ENCODE assay signal across 23 cellular contexts in genomic region chr16:64346080-64346479, GRCh38.
"Had no signal": no experiment of that assay in that cellular context is flagged by ENCODE, and none has a peak within 500 bp of the region (broad histone marks: within the 10 kb centered on the region; RNA-seq: fewer than 3 reads in every experiment).

No MANE protein-coding gene starts in this region.

- H3K36me3 Mint-ChIP-seq: activated naive CD8-positive, alpha-beta T cell treated with anti-CD3 and anti-CD28 coated beads, Interleukin-2, amount 10 ng/mL, durations not matched to agents 7 days and 5 days; T-cell had no signal

- H3K9me3 ChIP-seq: adrenal gland had no signal

- H3K36me3 ChIP-seq: adrenal gland, WERI-Rb-1 had no signal

- ATAC-seq: activated CD4-positive, alpha-beta T cell treated with anti-CD3 and anti-CD28 coated beads for 36 hours; activated CD8-positive, alpha-beta T cell treated with anti-CD3 and anti-CD28 coated beads, Interleukin-2, amount 10 ng/mL, durations not matched to agents 7 days and 5 days; T-cell had no signal

- H3K4me3 Mint-ChIP-seq: activated CD4-positive, alpha-beta T cell treated with anti-CD3 and anti-CD28 coated beads for 36 hours; activated CD8-positive, alpha-beta T cell treated with anti-CD3 and anti-CD28 coated beads, Interleukin-2, amount 10 ng/mL, durations not matched to agents 7 days and 5 days; activated naive CD8-positive, alpha-beta T cell treated with anti-CD3 and anti-CD28 coated beads, Interleukin-2, amount 10 ng/mL, durations not matched to agents 7 days and 5 days; T-cell had no signal

- H3K4me1 ChIP-seq: adrenal gland had no signal

- H3K27me3 Mint-ChIP-seq: activated CD4-positive, alpha-beta T cell treated with anti-CD3 and anti-CD28 coated beads for 36 hours; activated naive CD8-positive, alpha-beta T cell treated with anti-CD3 and anti-CD28 coated beads, Interleukin-2, amount 10 ng/mL, durations not matched to agents 7 days and 5 days; T-cell had no signal

- H3K27me3 ChIP-seq: adrenal gland had no signal

- H3K4me3 ChIP-seq: adrenal gland had no signal

- H3K27ac ChIP-seq: adrenal gland, WERI-Rb-1 had no signal

- H3K27ac Mint-ChIP-seq: activated CD4-positive, alpha-beta T cell treated with anti-CD3 and anti-CD28 coated beads for 36 hours; activated CD8-positive, alpha-beta T cell treated with anti-CD3 and anti-CD28 coated beads, Interleukin-2, amount 10 ng/mL, durations not matched to agents 7 days and 5 days; activated naive CD8-positive, alpha-beta T cell treated with anti-CD3 and anti-CD28 coated beads, Interleukin-2, amount 10 ng/mL, durations not matched to agents 7 days and 5 days; T-cell had no signal

- DNase-seq: activated CD4-positive, alpha-beta T cell treated with anti-CD3 and anti-CD28 coated beads for 36 hours; activated CD8-positive, alpha-beta memory T cell treated with anti-CD3 and anti-CD28 coated beads, Interleukin-2, amount 50 U/mL, for 48 hours; activated CD8-positive, alpha-beta T cell treated with anti-CD3 and anti-CD28 coated beads, Interleukin-2, amount 10 ng/mL, durations not matched to agents 7 days and 5 days; activated naive CD4-positive, alpha-beta T cell treated with anti-CD3 and anti-CD28 coated beads, Interleukin-2, amount 50 U/mL, for 16 hours; activated naive CD8-positive, alpha-beta T cell treated with anti-CD3 and anti-CD28 coated beads, Interleukin-2, amount 10 ng/mL, durations not matched to agents 7 days and 5 days; activated T-cell treated with anti-CD3 and anti-CD28 coated beads, Interleukin-2, amount 50 U/mL, for 1 hour; adrenal gland; anterior cingulate cortex; cerebellar nuclear complex; IMR-90; KBM-7; NCI-H1048; NCI-H1694 treated with DMSO at 0.1 percent for 48 hours; NCI-H2029 treated with DMSO at 0.1 percent for 48 hours; NCI-H345; NCI-H524 treated with DMSO at 0.1 percent for 48 hours; NCI-H748 treated with DMSO at 0.1 percent for 48 hours; NK-92 treated with Interleukin-12 subunit alpha and Interleukin-12 subunit beta, amount 100 ng/mL, for 24 hours; SIG-M5; T-cell; T-helper 2 cell; T1000; WERI-Rb-1 had no signal

- H3K4me1 Mint-ChIP-seq: activated CD4-positive, alpha-beta T cell treated with anti-CD3 and anti-CD28 coated beads for 36 hours; activated naive CD8-positive, alpha-beta T cell treated with anti-CD3 and anti-CD28 coated beads, Interleukin-2, amount 10 ng/mL, durations not matched to agents 7 days and 5 days; T-cell had no signal
